8 cellular contexts compared by ENCODE assay signal in genomic region chr17:47502776-47503455, GRCh38. TPM values are rescaled to one million over a fixed set of nuclear protein-coding genes. Genes with fewer than 3 reads are reported as not detected.
DNase-seq lines count a peak whose midpoint lies in the region; ATAC-seq and TF ChIP-seq lines count a peak whose summit lies in the region.
"Not testable (repeated sequence)": the region's sequence is repeated elsewhere in the genome, so short reads cannot be mapped to it uniquely, and the experiment has no call there.

No MANE protein-coding gene starts in this region.

- not testable (repeated sequence) for H3K4me1 Mint-ChIP-seq in activated naive CD8-positive, alpha-beta T cell treated with anti-CD3 and anti-CD28 coated beads for 36 hours

- not testable (repeated sequence) for H3K4me3 ChIP-seq in KMS-11 (IDR thresholded peaks at IDR 0.05; ENCODE audit: insufficient read depth, low read depth, low read length); SK-N-SH (ENCODE audit: low read depth in 2 of 2, low read length in 1 of 2); kidney epithelial cell (ENCODE audit: low read depth, low read length); parathyroid adenoma (ENCODE audit: low read depth, low read length); upper lobe of left lung

- TF ChIP-seq EP300 in SK-N-SH (IDR thresholded peaks at IDR 0.05; ENCODE audit: borderline replicate concordance in 1 of 2, low read depth in 1 of 2, low read length in 1 of 2); upper lobe of left lung (IDR thresholded peaks at IDR 0.05): not testable (repeated sequence)

- not testable (repeated sequence) for H3K27me3 Mint-ChIP-seq in activated naive CD8-positive, alpha-beta T cell treated with anti-CD3 and anti-CD28 coated beads for 36 hours

- H3K36me3 Mint-ChIP-seq in activated naive CD8-positive, alpha-beta T cell treated with anti-CD3 and anti-CD28 coated beads for 36 hours, result not testable (repeated sequence)

- H3K9ac ChIP-seq in KMS-11 (peak overlapping the region; percentile 45; the same call in 1 of the 2 replicates), SK-N-SH (peak overlapping the region; percentile 53; the same call in 1 of the 2 replicates)
- not testable (repeated sequence) for H3K9ac ChIP-seq in parathyroid adenoma

- TF ChIP-seq POLR2A in upper lobe of left lung (IDR thresholded peaks at IDR 0.05), result not testable (repeated sequence)

- DNase-seq in EH (ENCODE audit: low read depth) (peak; percentile 69), epithelial cell of prostate (ENCODE audit: low read depth, low spot score) (peak; percentile 34), kidney epithelial cell (ENCODE audit: low read depth) (peak; percentile 43)
- DNase-seq in SK-N-SH; activated naive CD8-positive, alpha-beta T cell treated with anti-CD3 and anti-CD28 coated beads for 36 hours; upper lobe of left lung: not testable (repeated sequence)

- H2AFZ ChIP-seq in KMS-11 (ENCODE audit: low read depth) (peak overlapping the region; percentile 14), parathyroid adenoma (peak overlapping the region; percentile 48)
- not testable (repeated sequence) for H2AFZ ChIP-seq in SK-N-SH (ENCODE audit: low read depth)

- not testable (repeated sequence) for H3K4me3 Mint-ChIP-seq in activated naive CD8-positive, alpha-beta T cell treated with anti-CD3 and anti-CD28 coated beads for 36 hours

- not testable (repeated sequence) for H3K27me3 ChIP-seq in KMS-11 (ENCODE audit: insufficient read depth, low read depth); SK-N-SH (ENCODE audit: insufficient read depth); kidney epithelial cell (ENCODE audit: control insufficient read depth, insufficient read depth, low read length); parathyroid adenoma (ENCODE audit: control insufficient read depth, insufficient read depth, low read length); upper lobe of left lung

- CTCF ChIA-PET in SK-N-SH (lab: Yijun Ruan, JAX), result interaction anchor here (1.2 to 1.7 kb wide), 2 partner anchors 104 to 113 kb away, joined by 3 to 9 read pairs; no protein-coding TSS in a partner anchor

- 29% methylated on average over 2 of the region's 2 CpGs for WGBS in SK-N-SH (ENCODE audit: low lambda C conversion rate)
- WGBS in upper lobe of left lung, 2 donors, result 37 to 54% methylated on average over 2 of the region's 2 CpGs

- ATAC-seq in upper lobe of left lung (ENCODE audit: low FRiP score in 2 of 2), result peak; percentile 55 to 65

- H3K9me2 ChIP-seq in SK-N-SH, result not testable (repeated sequence)

- H3K4me1 ChIP-seq in KMS-11 (ENCODE audit: low read depth, poor library complexity, severe bottlenecking) (peaks cover 30% of the 10 kb centered on the region), SK-N-SH (ENCODE audit: control insufficient read depth in 1 of 2, insufficient read depth in 2 of 2, low read depth in 1 of 2, low read length in 1 of 2) (peaks cover 5 to 11% of the 10 kb centered on the region in 2 experiments; a peak in 2 of 4 replicates), upper lobe of left lung (peaks cover 11 to 19% (median 14%) of the 10 kb centered on the region in 4 donors)
- not testable (repeated sequence) for H3K4me1 ChIP-seq in parathyroid adenoma

- H3K9me3 Mint-ChIP-seq in activated naive CD8-positive, alpha-beta T cell treated with anti-CD3 and anti-CD28 coated beads for 36 hours, result not testable (repeated sequence)

- not testable (repeated sequence) for TF ChIP-seq CTCF in KMS-11 (conservative IDR thresholded peaks at IDR 0.05; ENCODE audit: low read depth, low read length); SK-N-SH (IDR thresholded peaks at IDR 0.05); kidney epithelial cell (IDR thresholded peaks at IDR 0.05; ENCODE audit: insufficient read depth, low read length, poor library complexity, severe bottlenecking); parathyroid adenoma (IDR thresholded peaks at IDR 0.05); upper lobe of left lung (IDR thresholded peaks at IDR 0.05)

- H3K9me3 ChIP-seq in SK-N-SH; parathyroid adenoma (ENCODE audit: control insufficient read depth, low read length); upper lobe of left lung: not testable (repeated sequence)

- peak overlapping the region; percentile 70 for H3K27ac ChIP-seq in KMS-11
- peak overlapping the region; percentile 82 to 84 for H3K27ac ChIP-seq in SK-N-SH (ENCODE audit: low read depth in 2 of 2, low read length in 1 of 2)
- peak overlapping the region; percentile 95 for H3K27ac ChIP-seq in epithelial cell of prostate
- H3K27ac ChIP-seq in parathyroid adenoma, result peak overlapping the region; percentile 29
- peak overlapping the region in 3 of 4 donors; percentile 53 to 75 (median 66) for H3K27ac ChIP-seq in upper lobe of left lung

- H3K36me3 ChIP-seq in KMS-11 (ENCODE audit: insufficient read depth); SK-N-SH (replicated peaks in 1 of 2; ENCODE audit: control insufficient read depth in 1 of 2, insufficient read depth in 2 of 2, low read length in 1 of 2); kidney epithelial cell (ENCODE audit: control insufficient read depth, insufficient read depth, low read length); parathyroid adenoma (ENCODE audit: control insufficient read depth, insufficient read depth, low read length); upper lobe of left lung: not testable (repeated sequence)

- H3K27ac Mint-ChIP-seq in activated naive CD8-positive, alpha-beta T cell treated with anti-CD3 and anti-CD28 coated beads for 36 hours, result peak overlapping the region; percentile 71

- POLR2A ChIA-PET in SK-N-SH (lab: Yijun Ruan, JAX), result not testable (repeated sequence)

- H3K79me2 ChIP-seq in KMS-11 (ENCODE audit: insufficient read depth, low read depth); SK-N-SH (ENCODE audit: insufficient read depth); parathyroid adenoma: not testable (repeated sequence)

- not testable (repeated sequence) for TF ChIP-seq RAD21 in SK-N-SH (IDR thresholded peaks at IDR 0.05; ENCODE audit: low read length)

- not testable (repeated sequence) for H4K20me1 ChIP-seq in KMS-11 (ENCODE audit: insufficient read depth); SK-N-SH (ENCODE audit: insufficient read depth)

- H3K4me2 ChIP-seq in KMS-11 (peak overlapping the region; percentile 72; the same call in 1 of the 2 replicates), SK-N-SH (peak overlapping the region; percentile 75)
- H3K4me2 ChIP-seq in parathyroid adenoma (ENCODE audit: low read length), result not testable (repeated sequence)

- H3F3A ChIP-seq in SK-N-SH (replicated peaks; ENCODE audit: insufficient read depth), result peaks cover 18% of the 10 kb centered on the region

RNA-seq across cellular contexts. Expression of gene NPEPPS, which starts 28.0 kb away (rescaled TPM):
- 73.2 and 85.4 TPM in 2 replicates for polyA plus RNA-seq in SK-N-SH (2012; rRNA removed)
- polyA plus RNA-seq in SK-N-SH (2012; cell fraction: cytosol; rRNA removed), result 73.3 and 96.1 TPM in 2 replicates
- polyA plus RNA-seq in SK-N-SH (2012; cell fraction: nucleus; rRNA removed), result 194 and 311 TPM in 2 replicates
- 10 to 100 TPM; 82.1 to 96.1 TPM for total RNA-seq in activated naive CD8-positive, alpha-beta T cell treated with anti-CD3 and anti-CD28 coated beads for 36 hours
- total RNA-seq in kidney epithelial cell, result 71.0 and 72.7 TPM in 2 replicates
- 100 to 1,000 TPM in 3 of 6 donors, 10 to 100 TPM in 3; 82.8 to 359 (median 114) TPM for total RNA-seq in upper lobe of left lung

Comparison
In these comparisons a context has a peak if more than half of its experiments do, and no peak if none do; other contexts are left out.
1. H3K27ac ChIP-seq: peak in every context shown above with its lines; median percentile 95 in epithelial cell of prostate; 83 in SK-N-SH; 70 in KMS-11; 66 in upper lobe of left lung; 29 in parathyroid adenoma.